8 cellular contexts compared by ENCODE assay signal in the genomic region with DNA sequence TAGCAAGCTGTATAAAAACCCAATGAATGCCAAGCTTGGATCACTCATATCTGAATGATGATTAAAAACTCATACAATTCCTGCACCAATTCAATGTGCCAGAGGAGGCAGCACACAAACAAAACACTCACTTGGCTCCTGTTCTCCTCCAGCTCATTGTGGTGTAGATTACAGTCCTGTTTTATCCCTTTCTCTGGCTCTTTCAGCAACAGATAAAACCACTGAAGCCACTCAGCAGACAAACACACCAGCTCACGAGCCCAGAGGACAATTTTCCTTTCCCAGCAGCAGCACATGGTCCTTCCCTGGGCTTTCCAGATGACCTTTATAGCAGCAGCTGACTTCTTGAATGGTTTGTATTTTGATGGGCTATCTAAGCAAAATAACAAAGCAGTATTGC.
DNase-seq lines count a peak whose midpoint lies in the region; ATAC-seq, FAIRE-seq and TF ChIP-seq lines count a peak whose summit lies in the region.

No MANE protein-coding gene starts in this region.

- no peak for TF ChIP-seq POLR2A in H54 (IDR thresholded peaks at IDR 0.05; ENCODE audit: low read depth, low read length)

- DNase-seq in AG09319 (ENCODE audit: extremely low read depth, low read depth), result no peak
- DNase-seq in H54 (ENCODE audit: insufficient read length, low spot score), result peak; percentile 24
- peak; percentile 53 for DNase-seq in SW480 (ENCODE audit: low spot score)
- DNase-seq in inferior parietal cortex (ENCODE audit: extremely low spot score), result peak; percentile 3
- DNase-seq in left colon, result no peak
- no peak for DNase-seq in NCI-H2029 (lab: John Stamatoyannopoulos, UW)
- DNase-seq in middle frontal gyrus (ENCODE audit: extremely low spot score, low spot score), result no peak
- no peak for DNase-seq in dedifferentiated amniotic fluid mesenchymal stem cell (ENCODE audit: extremely low spot score)

- intact Hi-C loops in left colon (cut with DNase I, micrococcal nuclease), result no loop called here

- peak; percentile 91 for FAIRE-seq in H54 (lab: Jason Lieb, UNC)

- ATAC-seq in left colon, result no peak

- peak; percentile 47 for TF ChIP-seq CTCF in AG09319 (IDR thresholded peaks at IDR 0.05; ENCODE audit: low read depth, low read length)

Comparison
In these comparisons a context has a peak if more than half of its experiments do, and no peak if none do; other contexts are left out.
1. DNase-seq: peak in H54 (single experiment), SW480 (single experiment) and inferior parietal cortex (single experiment); none in AG09319 (single experiment), left colon (0 of 2), NCI-H2029 (single experiment), middle frontal gyrus (single experiment) and dedifferentiated amniotic fluid mesenchymal stem cell (single experiment).